12 cellular contexts compared by ENCODE assay signal in genomic region chr9:113569472-113570060, GRCh38.
DNase-seq lines count a peak whose midpoint lies in the region; ATAC-seq, FAIRE-seq and TF ChIP-seq lines count a peak whose summit lies in the region.
"Had no signal": no experiment of that assay in that cellular context is flagged by ENCODE, and none has a peak within 500 bp of the region (broad histone marks: within the 10 kb centered on the region; RNA-seq: fewer than 3 reads in every experiment).

No MANE protein-coding gene starts in this region.

- WGBS in smooth muscle cell (ENCODE audit: low lambda C conversion rate): 97% methylated on average over 2 of the region's 2 CpGs

- FAIRE-seq in bronchial epithelial cell (lab: Jason Lieb, UNC): peak; percentile 77

- H3K79me2 ChIP-seq in HCT116 (ENCODE audit: insufficient read depth, low read length) (no peaks in the 10 kb centered on the region; the same call in 1 of the 2 replicates), neural progenitor cell (ENCODE audit: low read depth) (no peaks in the 10 kb centered on the region), smooth muscle cell (ENCODE audit: low read depth) (peaks cover 47% of the 10 kb centered on the region)

- H4K20me1 ChIP-seq in BLaER1 (no peaks in the 10 kb centered on the region), HCT116 (ENCODE audit: insufficient read depth) (no peaks in the 10 kb centered on the region), neural progenitor cell (ENCODE audit: low read depth) (no peaks in the 10 kb centered on the region), smooth muscle cell (ENCODE audit: low read depth) (peaks cover 12% of the 10 kb centered on the region)

- no peaks in the 10 kb centered on the region for H3K9me2 ChIP-seq in HCT116 (ENCODE audit: insufficient read depth)

- RAD21 ChIA-PET in HCT116 (lab: Charles Lee; ENCODE audit: low non-redundant PET in 1 of 2, low total read pairs in 2 of 2, uncharacterized antibody in 2 of 2, unreplicated experiment in 2 of 2): no interaction called here

- H3K9me3 Mint-ChIP-seq in neural progenitor cell: peaks cover 4% of the 10 kb centered on the region

- H3K27ac ChIP-seq in BLaER1 (peak overlapping the region; percentile 50; the same call in 1 of the 2 replicates), HCT116 (ENCODE audit: low read depth, low read length) (no peak overlapping the region), neural progenitor cell (no peak overlapping the region), smooth muscle cell (ENCODE audit: low read depth) (no peak overlapping the region)
- H3K27ac ChIP-seq: cardiac muscle cell had no signal

- H3F3A ChIP-seq in neural progenitor cell (ENCODE audit: low read depth): no peaks in the 10 kb centered on the region
- H3F3A ChIP-seq in smooth muscle cell (ENCODE audit: low read depth): no peaks in the 10 kb centered on the region

- peak overlapping the region; percentile 83 for H3K4me2 ChIP-seq in BLaER1
- peak overlapping the region; percentile 38; the same call in 1 of the 2 replicates for H3K4me2 ChIP-seq in HCT116 (ENCODE audit: low read length)
- no peak overlapping the region for H3K4me2 ChIP-seq in neural progenitor cell
- H3K4me2 ChIP-seq in smooth muscle cell: no peak overlapping the region

- H2AFZ ChIP-seq in HCT116 (ENCODE audit: low read depth, low read length, poor library complexity, severe bottlenecking) (no peak overlapping the region), neural progenitor cell (replicated peaks) (no peak overlapping the region), smooth muscle cell (ENCODE audit: low read depth) (no peak overlapping the region)

- peak overlapping the region; percentile 18 for H3K27ac Mint-ChIP-seq in neural progenitor cell

- ATAC-seq in HCT116 (no peak), HG03354 (IDR thresholded peaks at IDR 0.05; ENCODE audit: poor library complexity, severe bottlenecking, unreplicated experiment) (no peak)

- H3K4me1 ChIP-seq in BLaER1: peaks cover 70% of the 10 kb centered on the region
- H3K4me1 ChIP-seq in HCT116 (ENCODE audit: control insufficient read depth in 1 of 2, insufficient read depth in 2 of 2, low read length in 2 of 2): peaks cover 26 to 44% of the 10 kb centered on the region in 2 experiments
- H3K4me1 ChIP-seq in neural progenitor cell: peaks cover 16% of the 10 kb centered on the region
- peaks cover 15% of the 10 kb centered on the region for H3K4me1 ChIP-seq in smooth muscle cell (ENCODE audit: low read depth)

- peaks cover 4% of the 10 kb centered on the region for H3K27me3 Mint-ChIP-seq in neural progenitor cell (ENCODE audit: insufficient read depth, low read depth)

- CTCF ChIA-PET in HCT116 (lab: Charles Lee): no interaction called here

- no peak for TF ChIP-seq POLR2A in HCT116 (IDR thresholded peaks at IDR 0.05; ENCODE audit: borderline replicate concordance, extremely low read depth, insufficient read depth, insufficient read length)

- TF ChIP-seq CTCF in HCT116 (IDR thresholded peaks at IDR 0.05 in 2 of 3, conservative IDR thresholded peaks at IDR 0.05 in 1 of 3; ENCODE audit: borderline replicate concordance in 1 of 3, insufficient read depth in 1 of 3, low read depth in 2 of 3, low read length in 2 of 3) (no peak), bronchial epithelial cell (IDR thresholded peaks at IDR 0.05; ENCODE audit: insufficient read depth, low read length, severe bottlenecking) (no peak), neural progenitor cell (IDR thresholded peaks at IDR 0.05) (no peak), smooth muscle cell (IDR thresholded peaks at IDR 0.05; ENCODE audit: borderline replicate concordance, insufficient read depth, poor library complexity, severe bottlenecking) (no peak)

- POLR2A ChIA-PET in HCT116 (lab: Charles Lee): interaction anchor here (2.5 kb wide), 1 partner anchor 9 kb away, joined by 9 read pairs; no protein-coding TSS in a partner anchor

- no peak overlapping the region; the same call in 1 of the 2 replicates for H3K9ac ChIP-seq in BLaER1
- no peak overlapping the region for H3K9ac ChIP-seq in HCT116 (ENCODE audit: low read length)
- H3K9ac ChIP-seq in neural progenitor cell: no peak overlapping the region
- H3K9ac ChIP-seq in smooth muscle cell (ENCODE audit: low read depth): no peak overlapping the region

- DNase-seq in HCT116 (ENCODE audit: low read depth, low spot score) (no peak), bronchial epithelial cell (ENCODE audit: low read depth) (no peak), neural progenitor cell (ENCODE audit: low spot score) (no peak), medulla oblongata (ENCODE audit: extremely low spot score) (no peak), smooth muscle cell (lab: John Stamatoyannopoulos, UW; ENCODE audit: unreplicated experiment) (no peak)
- DNase-seq: activated CD4-positive, alpha-beta T cell treated with anti-CD3 and anti-CD28 coated beads for 1 hour; activated naive CD4-positive, alpha-beta T cell treated with anti-CD3 and anti-CD28 coated beads, Interleukin-2, amount 50 U/mL, for 16 hours; NCI-H1436 treated with DMSO at 0.1 percent for 48 hours; NK-92 treated with Interleukin-12 subunit alpha and Interleukin-12 subunit beta, amount 100 ng/mL, for 24 hours had no signal

- peaks cover 28% of the 10 kb centered on the region for H3K4me1 Mint-ChIP-seq in neural progenitor cell

- peaks cover 1% of the 10 kb centered on the region for H3K36me3 Mint-ChIP-seq in neural progenitor cell

- H3K27me3 ChIP-seq in BLaER1 (peaks cover 21% of the 10 kb centered on the region), HCT116 (ENCODE audit: insufficient read depth, low read length) (no peaks in the 10 kb centered on the region), bronchial epithelial cell (ENCODE audit: control insufficient read depth, insufficient read depth, low read length) (no peaks in the 10 kb centered on the region), neural progenitor cell (peaks cover 2% of the 10 kb centered on the region), smooth muscle cell (ENCODE audit: low read depth) (no peaks in the 10 kb centered on the region)
- H3K27me3 ChIP-seq: cardiac muscle cell had no signal

- no peak overlapping the region for H3K4me3 ChIP-seq in BLaER1
- H3K4me3 ChIP-seq in HCT116 (replicated peaks in 1 of 2; ENCODE audit: low read depth in 1 of 2, low read length in 2 of 2): no peak overlapping the region
- no peak overlapping the region for H3K4me3 ChIP-seq in bronchial epithelial cell (ENCODE audit: low read depth, low read length)
- no peak overlapping the region for H3K4me3 ChIP-seq in neural progenitor cell
- H3K4me3 ChIP-seq in smooth muscle cell: no peak overlapping the region
- H3K4me3 ChIP-seq: cardiac muscle cell had no signal

- H3K9me3 ChIP-seq in BLaER1 (no peaks in the 10 kb centered on the region), HCT116 (ENCODE audit: control insufficient read depth in 1 of 2, insufficient read depth in 1 of 2, low read depth in 1 of 2, low read length in 2 of 2) (no peaks in the 10 kb centered on the region), neural progenitor cell (ENCODE audit: low read depth) (no peaks in the 10 kb centered on the region), smooth muscle cell (replicated peaks; ENCODE audit: low read depth) (no peaks in the 10 kb centered on the region)

- BruUV-seq in HCT116 (replicated peaks; lab: Mats Ljungman, UMichigan): no TSS peak

- H3K4me3 Mint-ChIP-seq in neural progenitor cell: no peak overlapping the region

- intact Hi-C loops in HCT116 (cut with micrococcal nuclease): no loop called here

- H3K36me3 ChIP-seq in BLaER1: no peaks in the 10 kb centered on the region
- no peaks in the 10 kb centered on the region for H3K36me3 ChIP-seq in HCT116 (ENCODE audit: control insufficient read depth in 1 of 2, insufficient read depth in 2 of 2, low read length in 2 of 2)
- H3K36me3 ChIP-seq in bronchial epithelial cell (ENCODE audit: control insufficient read depth, insufficient read depth, low read length): peaks cover 17% of the 10 kb centered on the region
- H3K36me3 ChIP-seq in neural progenitor cell: no peaks in the 10 kb centered on the region
- no peaks in the 10 kb centered on the region for H3K36me3 ChIP-seq in smooth muscle cell (ENCODE audit: low read depth)
- H3K36me3 ChIP-seq: cardiac muscle cell had no signal

- no peak for TF ChIP-seq RAD21 in HCT116 (IDR thresholded peaks at IDR 0.05; ENCODE audit: low read depth)

TF ChIP-seq in HCT116, 20 proteins besides CTCF, POLR2A, EP300 and RAD21:
- no peak for TF ChIP-seq SIN3A (IDR thresholded peaks at IDR 0.05; ENCODE audit: low read depth)
- no peak for TF ChIP-seq JUND (IDR thresholded peaks at IDR 0.05)
- TF ChIP-seq ATF3 (IDR thresholded peaks at IDR 0.05): no peak
- TF ChIP-seq CEBPB (IDR thresholded peaks at IDR 0.05; ENCODE audit: low read depth): no peak
- TF ChIP-seq YY1 (IDR thresholded peaks at IDR 0.05; ENCODE audit: extremely low read depth, insufficient replicate concordance, low read depth, low read length): no peak

Comparison
In these comparisons a context has a peak if more than half of its experiments do, and no peak if none do; other contexts are left out.
1. H3K4me2 ChIP-seq: peak in BLaER1 (single experiment) and HCT116 (single experiment); none in neural progenitor cell (single experiment) and smooth muscle cell (single experiment).